8 cellular contexts compared by ENCODE assay signal in the genomic region with DNA sequence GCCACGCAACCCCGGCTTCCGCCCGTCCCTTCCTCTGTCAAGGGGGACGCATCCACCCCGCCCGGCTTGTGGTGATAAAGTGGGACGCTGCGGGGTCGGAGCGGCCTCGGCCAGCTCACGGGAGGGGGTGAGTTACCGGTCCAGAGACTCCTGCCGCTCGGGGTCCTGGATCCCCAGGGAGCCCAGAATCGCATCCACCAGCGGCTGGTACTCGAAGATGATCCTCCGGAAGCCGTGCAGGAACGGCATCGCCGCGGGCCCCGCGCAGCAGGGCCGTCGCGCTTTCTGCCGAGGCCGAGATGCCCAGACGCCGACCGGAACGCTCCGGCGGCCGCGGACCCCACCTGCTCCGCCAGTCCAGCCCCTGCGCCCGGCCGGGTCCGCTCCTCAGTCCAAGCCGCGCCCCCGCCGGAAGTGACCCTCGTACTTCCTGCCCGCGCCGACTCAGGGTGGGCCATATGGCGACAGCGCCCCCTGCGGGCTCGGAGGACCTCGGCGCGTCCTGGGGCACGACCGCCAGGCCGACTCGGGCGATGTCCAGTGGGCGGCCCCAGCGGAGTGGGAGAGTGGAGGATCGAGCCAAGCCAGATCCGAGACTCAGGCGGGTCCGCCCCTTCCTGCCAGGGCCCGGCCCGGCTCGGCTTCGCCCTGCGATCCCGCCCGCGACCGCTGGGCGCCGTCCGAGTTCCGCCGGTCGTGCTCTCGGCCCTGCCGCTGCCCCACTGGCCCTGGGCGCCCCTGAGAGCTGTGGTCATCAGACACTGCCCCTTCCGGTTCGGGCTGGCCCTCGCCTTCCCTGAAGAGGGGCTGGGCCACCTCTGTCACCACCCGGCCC. TPM values are rescaled to one million over a fixed set of nuclear protein-coding genes. Genes with fewer than 3 reads are reported as not detected.
DNase-seq lines count a peak whose midpoint lies in the region; ATAC-seq and TF ChIP-seq lines count a peak whose summit lies in the region.

TSS of gene ASB6 (minus strand) at position 401 of the 835 bp plus-strand sequence. CDS start at position 249, 152 bp downstream.

- TF ChIP-seq EP300 in gastroesophageal sphincter (IDR thresholded peaks at IDR 0.05) (no peak), suprapubic skin (IDR thresholded peaks at IDR 0.05) (no peak)

- no peak within 1 kb of the TSS for H2BK20ac ChIP-seq in H9 (ENCODE audit: low read depth, low read length, poor library complexity, severe bottlenecking)

- H3K9ac ChIP-seq in H9 (ENCODE audit: extremely low read depth, insufficient read length, low read length) = peak within 1 kb of the TSS; percentile 76

- no peak within 1 kb of the TSS for H4K91ac ChIP-seq in H9 (ENCODE audit: insufficient read length, low read depth, low read length)

- H3K27me3 Mint-ChIP-seq in H9 (ENCODE audit: low read depth) = peaks cover 2% of the 10 kb centered on the region

- WGBS in H9 (ENCODE audit: extremely low coverage, insufficient read length, low lambda C conversion rate) = no CpG with 5 or more reads among the region's 93 CpGs
- no CpG with 5 or more reads among the region's 93 CpGs for WGBS in gastroesophageal sphincter (ENCODE audit: low coverage in 1 of 2), 2 donors
- whole genome bisulfite sequencing in suprapubic skin = 0% methylated on average over 52 of the region's 93 CpGs

- peaks cover 6 to 17% (median 16%) of the 10 kb centered on the region in 3 experiments for H3K36me3 Mint-ChIP-seq in H9 (ENCODE audit: insufficient read depth in 1 of 3, low read depth in 3 of 3)

- peaks cover 25% of the 10 kb centered on the region for H3K36me3 ChIP-seq in MG63
- H3K36me3 ChIP-seq in SJSA1 = peaks cover 43% of the 10 kb centered on the region
- H3K36me3 ChIP-seq in gastroesophageal sphincter = peaks cover 0 to 25% of the 10 kb centered on the region in 2 donors
- H3K36me3 ChIP-seq in suprapubic skin = peaks cover 25% of the 10 kb centered on the region

- H3K9me3 Mint-ChIP-seq in H9 = no peaks in the 10 kb centered on the region; a peak in 1 of 5 replicates

- H3K27ac ChIP-seq in H9 (ENCODE audit: insufficient read length, low read depth, low read length) (no peak within 1 kb of the TSS), SJSA1 (peak within 1 kb of the TSS; percentile 14; the same call in 1 of the 2 replicates), gastroesophageal sphincter (peak within 1 kb of the TSS; percentile 63 to 91 (median 90)), suprapubic skin (peak within 1 kb of the TSS; percentile 81)

- H2AK5ac ChIP-seq in H9 (ENCODE audit: insufficient read length, low read length) = no peak within 1 kb of the TSS

- H3K4me2 ChIP-seq in H9 (ENCODE audit: insufficient read depth, insufficient read length, low read length) = peak within 1 kb of the TSS; percentile 59

- peak within 1 kb of the TSS; percentile 74 for H3K4me3 ChIP-seq in MG63
- peak within 1 kb of the TSS; percentile 85 for H3K4me3 ChIP-seq in SJSA1
- H3K4me3 ChIP-seq in gastroesophageal sphincter = peak within 1 kb of the TSS; percentile 61 to 76
- peak within 1 kb of the TSS; percentile 99 for H3K4me3 ChIP-seq in suprapubic skin

- no peak within 1 kb of the TSS for H3K4ac ChIP-seq in H9 (ENCODE audit: low read depth, low read length)

- H3K23ac ChIP-seq in H9 (ENCODE audit: insufficient read length, low read depth, low read length) = no peak within 1 kb of the TSS

- H3K27ac Mint-ChIP-seq in H9 = peak within 1 kb of the TSS; percentile 55 to 82 (median 68); a peak in 4 of 7 replicates

- H3K79me2 ChIP-seq in H9 (ENCODE audit: insufficient read depth, low read length) = peaks cover 3% of the 10 kb centered on the region; the same call in 1 of the 2 replicates

- H3K18ac ChIP-seq in H9 (ENCODE audit: insufficient read length, low read depth, low read length) = no peak within 1 kb of the TSS

- H3K79me1 ChIP-seq in H9 (ENCODE audit: insufficient read depth, low read depth, low read length, poor library complexity, severe bottlenecking) = peaks cover 11% of the 10 kb centered on the region

- peaks cover 12% of the 10 kb centered on the region for H3K23me2 ChIP-seq in H9 (ENCODE audit: insufficient read length, low read depth, low read length, poor library complexity, severe bottlenecking)

- DNase-seq in GF-D8 (lab: John Stamatoyannopoulos, UW) (peak; percentile 73), H9 (peak; percentile 98), MG63 (peak; percentile 97), SJSA1 (ENCODE audit: low read depth in 1 of 2, low spot score in 2 of 2) (peak; percentile 96 to 98), non-pigmented ciliary epithelial cell (ENCODE audit: low read depth) (peak; percentile 61), suprapubic skin (ENCODE audit: low spot score in 2 of 2) (peak; percentile 98)
- DNase-seq in activated naive CD4-positive, alpha-beta T cell treated with Interleukin-2 at 50 U/mL for 16 hours = peak; percentile 96

- peak; percentile 98 for ATAC-seq in gastroesophageal sphincter

- no peak within 1 kb of the TSS for H2BK5ac ChIP-seq in H9 (ENCODE audit: insufficient read length, low read length)

- no peaks in the 10 kb centered on the region for H3K27me3 ChIP-seq in H9 (ENCODE audit: insufficient read depth, low read length)
- no peaks in the 10 kb centered on the region for H3K27me3 ChIP-seq in MG63
- H3K27me3 ChIP-seq in SJSA1 (replicated peaks) = no peaks in the 10 kb centered on the region
- no peaks in the 10 kb centered on the region for H3K27me3 ChIP-seq in gastroesophageal sphincter
- H3K27me3 ChIP-seq in suprapubic skin = no peaks in the 10 kb centered on the region

- H3K4me1 ChIP-seq in H9 (ENCODE audit: insufficient read depth, low read length) (no peaks in the 10 kb centered on the region), SJSA1 (replicated peaks) (peaks cover 25% of the 10 kb centered on the region), gastroesophageal sphincter (peaks cover 3 to 40% (median 20%) of the 10 kb centered on the region in 3 donors), suprapubic skin (peaks cover 52% of the 10 kb centered on the region)

- TF ChIP-seq CTCF in H9 (conservative IDR thresholded peaks at IDR 0.05) = peak; percentile 100
- peak in 3 of 4 experiments; percentile 100 for TF ChIP-seq CTCF in gastroesophageal sphincter (IDR thresholded peaks at IDR 0.05)
- TF ChIP-seq CTCF in suprapubic skin (IDR thresholded peaks at IDR 0.05) = peak; percentile 100

- no peak within 1 kb of the TSS for H2BK12ac ChIP-seq in H9 (ENCODE audit: insufficient read length, low read depth, low read length)

- peak within 1 kb of the TSS; percentile 45 for H3K14ac ChIP-seq in H9 (ENCODE audit: insufficient read depth, low read length)

- no peak within 1 kb of the TSS for H2BK15ac ChIP-seq in H9 (ENCODE audit: low read depth, low read length)

- no peak within 1 kb of the TSS for H3T11ph ChIP-seq in H9 (ENCODE audit: low read length)

- no peak within 1 kb of the TSS for H4K8ac ChIP-seq in H9 (replicated peaks; ENCODE audit: insufficient read length, low read depth, low read length)

- no peak within 1 kb of the TSS for H3K56ac ChIP-seq in H9 (ENCODE audit: insufficient read length, low read depth, low read length)

- no peaks in the 10 kb centered on the region for H3K9me3 ChIP-seq in H9 (ENCODE audit: control insufficient read depth, low read depth, low read length)
- H3K9me3 ChIP-seq in MG63 = no peaks in the 10 kb centered on the region
- H3K9me3 ChIP-seq in SJSA1 (replicated peaks) = no peaks in the 10 kb centered on the region
- no peaks in the 10 kb centered on the region for H3K9me3 ChIP-seq in gastroesophageal sphincter
- no peaks in the 10 kb centered on the region for H3K9me3 ChIP-seq in suprapubic skin

- H4K5ac ChIP-seq in H9 (ENCODE audit: insufficient read length, low read depth, low read length) = no peak within 1 kb of the TSS

- peak within 1 kb of the TSS; percentile 80 to 85 for H3K4me3 Mint-ChIP-seq in H9

- H2BK120ac ChIP-seq in H9 (ENCODE audit: low read depth, low read length, poor library complexity, severe bottlenecking) = no peak within 1 kb of the TSS

- H2AFZ ChIP-seq in H9 (ENCODE audit: low read length) = no peak within 1 kb of the TSS

- H4K20me1 ChIP-seq in H9 (ENCODE audit: control insufficient read depth, insufficient read depth, insufficient read length) = no peaks in the 10 kb centered on the region

- TF ChIP-seq POLR2A in gastroesophageal sphincter (IDR thresholded peaks at IDR 0.05) (peak; percentile 78 to 80), suprapubic skin (IDR thresholded peaks at IDR 0.05) (peak in 1 of 2 donors; percentile 41)

- H3K4me1 Mint-ChIP-seq in H9 = peaks cover 7 to 17% of the 10 kb centered on the region in 2 experiments

RNA-seq across cellular contexts. Expression of gene ASB6, which starts in this region (rescaled TPM):
- total RNA-seq in H9 (2021) (21.0 and 21.6 TPM in 2 replicates), gastroesophageal sphincter (10 to 100 TPM; 21.3 to 37.2 (median 28.2) TPM), suprapubic skin (10 to 100 TPM; 25.6 to 41.5 (median 37.6) TPM)
- total RNA-seq in MG63 (2014; rRNA removed; shearing (Covaris generic); ENCODE audit: low replicate concordance) = 11.1 and 24.4 TPM in 2 replicates
- 14.5 and 14.9 TPM in 2 replicates for total RNA-seq in SJSA1 (2014; rRNA removed; shearing (Covaris generic))
